ENCODE assay signal across 11 cellular contexts in genomic region chrX:129979207-129979920, GRCh38. TPM values are rescaled to one million over a fixed set of nuclear protein-coding genes. Genes with fewer than 3 reads are reported as not detected.
A peak's percentile ranks its signal among the peaks of the same experiment; 100 is the strongest.
DNase-seq lines count a peak whose midpoint lies in the region; ATAC-seq, FAIRE-seq and TF ChIP-seq lines count a peak whose summit lies in the region.
"Had no signal": no experiment of that assay in that cellular context is flagged by ENCODE, and none has a peak within 500 bp of the region (broad histone marks: within the 10 kb centered on the region; RNA-seq: fewer than 3 reads in every experiment).

No MANE protein-coding gene starts in this region.

- H3K36me3 Mint-ChIP-seq in nephron (ENCODE audit: low read depth) = no peaks in the 10 kb centered on the region

- H3K36me3 ChIP-seq in body of pancreas (replicated peaks in 1 of 2; ENCODE audit: insufficient read depth in 1 of 2, low read depth in 2 of 2) = no peaks in the 10 kb centered on the region
- no peaks in the 10 kb centered on the region for H3K36me3 ChIP-seq in left lung

- peak overlapping the region; percentile 24 to 80 (median 44) for H3K27ac Mint-ChIP-seq in nephron

- peaks cover 4% of the 10 kb centered on the region for H3K27me3 Mint-ChIP-seq in nephron (ENCODE audit: low read depth)

- H3K4me1 ChIP-seq in body of pancreas = no peaks in the 10 kb centered on the region
- no peaks in the 10 kb centered on the region for H3K4me1 ChIP-seq in left lung
- H3K4me1 ChIP-seq: foreskin keratinocyte had no signal

- H3K4me1 Mint-ChIP-seq in nephron = no peaks in the 10 kb centered on the region

- peak overlapping the region; percentile 70 to 88 (median 85) for H3K4me3 Mint-ChIP-seq in nephron

- H3K9me3 ChIP-seq in body of pancreas = no peaks in the 10 kb centered on the region
- no peaks in the 10 kb centered on the region for H3K9me3 ChIP-seq in left lung

- 0 to 19% methylated on average over 1 to 22 of the region's 35 CpGs for WGBS in body of pancreas, 2 donors

- H3K4me3 ChIP-seq in body of pancreas (no peak overlapping the region), left lung (peak overlapping the region in 1 of 2 donors; percentile 40)

- no peak for TF ChIP-seq CTCF in 22Rv1 (IDR thresholded peaks at IDR 0.05)
- no peak for TF ChIP-seq CTCF in body of pancreas (IDR thresholded peaks at IDR 0.05)
- TF ChIP-seq CTCF in nephron (IDR thresholded peaks at IDR 0.05; ENCODE audit: unreplicated experiment in 3 of 3) = no peak
- TF ChIP-seq CTCF in left lung (IDR thresholded peaks at IDR 0.05) = no peak

- intact Hi-C loops in body of pancreas (cut with DNase I) (no loop called here), left lung (cut with DNase I) (no loop called here)

- peaks cover under 1% of the 10 kb centered on the region for H3K9me3 Mint-ChIP-seq in nephron

- peak in 1 of 4 donors; percentile 14 for DNase-seq in body of pancreas
- no peak for DNase-seq in activated CD4-positive, CD25-positive, alpha-beta regulatory T cell treated with anti-CD3 and anti-CD28 coated beads, Interleukin-2, amount 50 U/mL, for 72 hours
- no peak for DNase-seq in left lung
- DNase-seq in COLO829 (ENCODE audit: low spot score) = no peak
- DNase-seq: DND-41, foreskin keratinocyte, NCI-H1930 had no signal

- FAIRE-seq in G401.6 (lab: Jason Lieb, UNC) = peak; percentile 91

- H3K27ac ChIP-seq in 22Rv1 (0 out of 2 replicates have a peak overlapping the region, but pooled peaks have one; percentile 5), body of pancreas (peak overlapping the region; percentile 32 to 70 (median 54)), left lung (no peak overlapping the region)
- H3K27ac ChIP-seq: foreskin keratinocyte had no signal

- ATAC-seq in body of pancreas (no peak), left lung (no peak)
- ATAC-seq in activated CD4-positive, CD25-positive, alpha-beta regulatory T cell treated with anti-CD3 and anti-CD28 coated beads, Interleukin-2, amount 50 U/mL, for 24 hours = no peak
- ATAC-seq: foreskin keratinocyte had no signal

- H3K27me3 ChIP-seq in body of pancreas (no peaks in the 10 kb centered on the region), left lung (no peaks in the 10 kb centered on the region)

- TF ChIP-seq POLR2A in body of pancreas (IDR thresholded peaks at IDR 0.05) = no peak

RNA-seq across cellular contexts. Expression of gene BCORL1, which starts 3.1 kb away (rescaled TPM):
- 1 to 10 TPM; 3.0 to 4.4 TPM for total RNA-seq in body of pancreas
- 10 to 100 TPM; 12.1 to 14.3 TPM for total RNA-seq in left lung

Comparison
In these comparisons a context has a peak if more than half of its experiments do, and no peak if none do; other contexts are left out.
1. H3K27ac ChIP-seq: peak in 22Rv1 (single experiment) and body of pancreas (4 of 4); none in left lung (0 of 2).